In the genomic region with DNA sequence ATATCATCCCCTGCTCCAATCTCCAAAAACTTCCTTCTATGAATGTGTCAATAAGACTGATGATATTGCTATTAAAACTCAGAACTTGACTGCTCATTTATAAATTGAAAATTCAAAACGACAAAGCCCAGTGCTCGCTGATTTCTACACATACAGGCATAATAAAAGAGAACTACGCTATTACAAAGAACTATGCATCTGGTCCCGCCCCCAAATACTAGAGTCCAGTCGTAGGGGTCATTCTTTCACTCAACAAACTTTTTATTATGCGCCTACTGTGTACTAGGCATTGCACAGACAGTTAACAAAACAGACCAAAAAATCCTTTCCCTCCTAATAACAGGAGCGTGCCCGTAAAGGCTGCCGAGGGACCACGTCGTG, we compare ENCODE assay signal across 1 cellular context.
TF ChIP-seq lines count a peak whose summit lies in the region.

No MANE protein-coding gene starts in this region.

TF ChIP-seq in HCT116, 20 proteins besides CTCF, POLR2A, EP300 and RAD21 (continued from another document):
- no peak for TF ChIP-seq ZBTB33 (IDR thresholded peaks at IDR 0.05; ENCODE audit: extremely low read depth, insufficient replicate concordance, low read length)
